Comparison of ENCODE assay signal across 1 cellular context in the genomic region with DNA sequence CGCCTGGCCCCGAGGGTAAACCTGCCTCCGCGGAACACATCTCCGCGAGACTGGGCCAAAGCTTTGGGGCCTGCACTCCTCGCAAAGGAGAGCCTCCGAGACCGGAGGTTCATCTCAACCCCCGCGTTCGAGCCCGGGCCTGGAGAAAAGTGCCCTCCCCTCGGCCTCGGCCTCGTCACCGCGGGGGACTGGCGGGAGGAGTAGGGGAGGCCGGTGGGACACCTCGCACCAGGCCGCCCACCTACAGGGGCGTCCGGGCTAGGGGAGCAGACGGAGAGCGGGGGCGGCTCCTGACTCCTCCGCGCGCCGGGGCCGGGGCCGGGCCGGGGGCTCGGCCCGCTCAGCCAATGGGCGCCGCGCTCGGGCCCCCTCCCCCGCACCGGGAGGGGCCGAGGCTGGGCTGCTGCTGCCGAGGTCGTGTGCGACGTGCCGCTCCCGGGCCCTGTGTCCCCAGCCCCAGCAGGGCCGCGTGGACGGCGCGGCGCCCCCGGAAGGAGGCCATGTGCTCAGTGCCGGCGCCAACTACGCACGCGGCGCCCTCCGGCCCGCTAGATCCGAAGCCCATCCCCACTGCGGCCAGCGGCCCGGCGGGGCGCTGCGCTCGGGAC.
TF ChIP-seq lines count a peak whose summit lies in the region.

No MANE protein-coding gene starts in this region.

TF ChIP-seq in HepG2, 621 proteins besides CTCF, POLR2A, EP300 and RAD21 (continued from another document and continues in another):
- TF ChIP-seq ZNF646 (CRISPR knock-in tag; IDR thresholded peaks at IDR 0.05) (no peak), ZNF570 (CRISPR knock-in tag; IDR thresholded peaks at IDR 0.05; ENCODE audit: borderline replicate concordance) (no peak), HOXD1 (CRISPR knock-in tag; IDR thresholded peaks at IDR 0.05) (peak; percentile 69; the same call in 1 of the 2 replicates), SIN3A (IDR thresholded peaks at IDR 0.05; ENCODE audit: borderline replicate concordance, low read depth, low read length) (peak; percentile 76; the same call in 1 of the 2 replicates), ZFAT (CRISPR knock-in tag; conservative IDR thresholded peaks at IDR 0.05) (0 out of 2 replicates have a peak, but pooled peaks have one; percentile 75), FUBP1 (CRISPR knock-in tag; IDR thresholded peaks at IDR 0.05; ENCODE audit: borderline replicate concordance) (no peak), ZBTB14 (CRISPR knock-in tag; IDR thresholded peaks at IDR 0.05) (peak; percentile 35; the same call in 1 of the 2 replicates), TFDP2 (CRISPR knock-in tag; IDR thresholded peaks at IDR 0.05) (0 out of 2 replicates have a peak, but pooled peaks have one; percentile 45), PCBP1 (IDR thresholded peaks at IDR 0.05; ENCODE audit: borderline replicate concordance, low read depth, low read length) (no peak), ZNF333 (CRISPR knock-in tag; IDR thresholded peaks at IDR 0.05; ENCODE audit: borderline replicate concordance) (peak; percentile 48; the same call in 1 of the 2 replicates), KDM5A (IDR thresholded peaks at IDR 0.05; ENCODE audit: borderline replicate concordance, low read length) (peak; percentile 62; the same call in 1 of the 2 replicates), RORA (CRISPR knock-in tag; IDR thresholded peaks at IDR 0.05) (no peak), RBFOX2 (IDR thresholded peaks at IDR 0.05; ENCODE audit: low read depth, low read length) (peak; percentile 96), CSRNP1 (CRISPR knock-in tag; IDR thresholded peaks at IDR 0.05) (no peak), HNRNPL (IDR thresholded peaks at IDR 0.05; ENCODE audit: low read depth, low read length) (peak; percentile 62; the same call in 1 of the 2 replicates), SALL2 (CRISPR knock-in tag; IDR thresholded peaks at IDR 0.05) (0 out of 2 replicates have a peak, but pooled peaks have one; percentile 2)
- TF ChIP-seq, protein P1, sequence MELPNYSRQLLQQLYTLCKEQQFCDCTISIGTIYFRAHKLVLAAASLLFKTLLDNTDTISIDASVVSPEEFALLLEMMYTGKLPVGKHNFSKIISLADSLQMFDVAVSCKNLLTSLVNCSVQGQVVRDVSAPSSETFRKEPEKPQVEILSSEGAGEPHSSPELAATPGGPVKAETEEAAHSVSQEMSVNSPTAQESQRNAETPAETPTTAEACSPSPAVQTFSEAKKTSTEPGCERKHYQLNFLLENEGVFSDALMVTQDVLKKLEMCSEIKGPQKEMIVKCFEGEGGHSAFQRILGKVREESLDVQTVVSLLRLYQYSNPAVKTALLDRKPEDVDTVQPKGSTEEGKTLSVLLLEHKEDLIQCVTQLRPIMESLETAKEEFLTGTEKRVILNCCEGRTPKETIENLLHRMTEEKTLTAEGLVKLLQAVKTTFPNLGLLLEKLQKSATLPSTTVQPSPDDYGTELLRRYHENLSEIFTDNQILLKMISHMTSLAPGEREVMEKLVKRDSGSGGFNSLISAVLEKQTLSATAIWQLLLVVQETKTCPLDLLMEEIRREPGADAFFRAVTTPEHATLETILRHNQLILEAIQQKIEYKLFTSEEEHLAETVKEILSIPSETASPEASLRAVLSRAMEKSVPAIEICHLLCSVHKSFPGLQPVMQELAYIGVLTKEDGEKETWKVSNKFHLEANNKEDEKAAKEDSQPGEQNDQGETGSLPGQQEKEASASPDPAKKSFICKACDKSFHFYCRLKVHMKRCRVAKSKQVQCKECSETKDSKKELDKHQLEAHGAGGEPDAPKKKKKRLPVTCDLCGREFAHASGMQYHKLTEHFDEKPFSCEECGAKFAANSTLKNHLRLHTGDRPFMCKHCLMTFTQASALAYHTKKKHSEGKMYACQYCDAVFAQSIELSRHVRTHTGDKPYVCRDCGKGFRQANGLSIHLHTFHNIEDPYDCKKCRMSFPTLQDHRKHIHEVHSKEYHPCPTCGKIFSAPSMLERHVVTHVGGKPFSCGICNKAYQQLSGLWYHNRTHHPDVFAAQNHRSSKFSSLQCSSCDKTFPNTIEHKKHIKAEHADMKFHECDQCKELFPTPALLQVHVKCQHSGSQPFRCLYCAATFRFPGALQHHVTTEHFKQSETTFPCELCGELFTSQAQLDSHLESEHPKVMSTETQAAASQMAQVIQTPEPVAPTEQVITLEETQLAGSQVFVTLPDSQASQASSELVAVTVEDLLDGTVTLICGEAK (IDR thresholded peaks at IDR 0.05), result no peak
- TF ChIP-seq, protein P1 (CRISPR knock-in tag; IDR thresholded peaks at IDR 0.05), result 0 out of 2 replicates have a peak, but pooled peaks have one; percentile 25
- TF ChIP-seq, protein P2, sequence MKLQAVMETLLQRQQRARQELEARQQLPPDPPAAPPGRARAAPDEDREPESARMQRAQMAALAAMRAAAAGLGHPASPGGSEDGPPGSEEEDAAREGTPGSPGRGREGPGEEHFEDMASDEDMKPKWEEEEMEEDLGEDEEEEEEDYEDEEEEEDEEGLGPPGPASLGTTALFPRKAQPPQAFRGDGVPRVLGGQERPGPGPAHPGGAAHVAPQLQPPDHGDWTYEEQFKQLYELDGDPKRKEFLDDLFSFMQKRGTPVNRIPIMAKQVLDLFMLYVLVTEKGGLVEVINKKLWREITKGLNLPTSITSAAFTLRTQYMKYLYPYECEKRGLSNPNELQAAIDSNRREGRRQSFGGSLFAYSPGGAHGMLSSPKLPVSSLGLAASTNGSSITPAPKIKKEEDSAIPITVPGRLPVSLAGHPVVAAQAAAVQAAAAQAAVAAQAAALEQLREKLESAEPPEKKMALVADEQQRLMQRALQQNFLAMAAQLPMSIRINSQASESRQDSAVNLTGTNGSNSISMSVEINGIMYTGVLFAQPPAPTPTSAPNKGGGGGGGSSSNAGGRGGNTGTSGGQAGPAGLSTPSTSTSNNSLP (IDR thresholded peaks at IDR 0.05; ENCODE audit: low read depth, low read length), result no peak
- TF ChIP-seq, protein P3, sequence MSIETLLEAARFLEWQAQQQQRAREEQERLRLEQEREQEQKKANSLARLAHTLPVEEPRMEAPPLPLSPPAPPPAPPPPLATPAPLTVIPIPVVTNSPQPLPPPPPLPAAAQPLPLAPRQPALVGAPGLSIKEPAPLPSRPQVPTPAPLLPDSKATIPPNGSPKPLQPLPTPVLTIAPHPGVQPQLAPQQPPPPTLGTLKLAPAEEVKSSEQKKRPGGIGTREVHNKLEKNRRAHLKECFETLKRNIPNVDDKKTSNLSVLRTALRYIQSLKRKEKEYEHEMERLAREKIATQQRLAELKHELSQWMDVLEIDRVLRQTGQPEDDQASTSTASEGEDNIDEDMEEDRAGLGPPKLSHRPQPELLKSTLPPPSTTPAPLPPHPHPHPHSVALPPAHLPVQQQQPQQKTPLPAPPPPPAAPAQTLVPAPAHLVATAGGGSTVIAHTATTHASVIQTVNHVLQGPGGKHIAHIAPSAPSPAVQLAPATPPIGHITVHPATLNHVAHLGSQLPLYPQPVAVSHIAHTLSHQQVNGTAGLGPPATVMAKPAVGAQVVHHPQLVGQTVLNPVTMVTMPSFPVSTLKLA (IDR thresholded peaks at IDR 0.05), result no peak
